8 cellular contexts compared by ENCODE assay signal in the genomic region with DNA sequence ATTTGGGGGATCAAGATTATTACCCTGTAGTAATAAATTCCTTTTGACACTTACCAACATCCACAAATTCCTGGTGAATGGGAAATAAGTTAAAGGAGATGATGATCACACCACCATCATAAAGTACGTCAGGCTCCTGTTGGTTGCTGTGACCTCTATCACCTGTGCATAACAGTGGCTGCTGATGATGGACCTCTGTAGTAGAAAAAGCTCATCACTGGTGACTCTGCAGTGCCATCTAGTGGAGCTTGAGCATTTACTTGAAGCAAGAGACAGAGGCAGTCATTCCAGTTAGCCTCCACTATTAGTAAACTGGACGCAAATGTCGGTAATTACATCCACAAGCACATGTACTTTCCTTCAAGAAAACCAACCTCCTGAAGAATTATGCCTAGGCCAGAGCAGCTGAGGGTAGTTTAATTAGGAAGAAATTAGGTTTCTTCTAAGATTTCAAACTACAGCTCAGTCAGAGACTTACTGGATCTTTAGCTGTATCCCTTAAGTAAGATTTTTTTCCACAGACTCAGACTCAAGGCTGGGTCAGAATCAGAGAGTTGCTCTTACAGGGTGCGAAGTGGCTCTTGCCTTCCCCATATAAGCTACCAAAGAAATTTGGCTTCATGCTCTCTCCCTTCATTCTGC. TPM values are rescaled to one million over a fixed set of nuclear protein-coding genes. Genes with fewer than 3 reads are reported as not detected.
DNase-seq lines count a peak whose midpoint lies in the region; ATAC-seq and TF ChIP-seq lines count a peak whose summit lies in the region.

No MANE protein-coding gene starts in this region.

- POLR2A ChIA-PET in AG04450 (lab: Yijun Ruan, JAX): interaction anchor here (0.6 to 1.2 kb wide), 3 partner anchors 207 to 440 kb away, joined by 3 to 6 read pairs (median 3); a partner anchor contains a TSS

- WGBS in lung, 2 donors: 36 to 43% methylated on average over 4 of the region's 4 CpGs

- H3K9me3 ChIP-seq in AG04450 (ENCODE audit: control insufficient read depth, insufficient read depth, low read length): no peaks in the 10 kb centered on the region
- no peaks in the 10 kb centered on the region for H3K9me3 ChIP-seq in lung (ENCODE audit: control insufficient read depth in 2 of 2, insufficient read depth in 1 of 2, low read length in 1 of 2)

- H3K27ac ChIP-seq in AG04450 (ENCODE audit: low read depth, low read length) (no peak overlapping the region), lung (ENCODE audit: low read depth in 1 of 2, low read length in 1 of 2) (no peak overlapping the region)

- CTCF ChIA-PET in AG04450 (lab: Charles Lee): interaction anchor here (0.5 to 2.8 kb wide), 49 partner anchors 9 to 736 kb away, joined by 3 to 68 read pairs (median 4); no protein-coding TSS in a partner anchor

- H3K4me1 ChIP-seq in lung (ENCODE audit: control insufficient read depth in 2 of 2, insufficient read depth in 2 of 2, low read length in 2 of 2): peaks cover 0 to 2% of the 10 kb centered on the region in 2 donors

- H3K4me3 ChIP-seq in AG04450 (ENCODE audit: low read depth, low read length) (no peak overlapping the region), lung (no peak overlapping the region)

- H3K36me3 ChIP-seq in lung (ENCODE audit: control insufficient read depth in 2 of 2, insufficient read depth in 2 of 2, low read length in 2 of 2): peaks cover 0 to 14% of the 10 kb centered on the region in 2 donors

- DNase-seq in AG04450 (ENCODE audit: low read depth, low spot score) (peak; percentile 84), NCI-H446 (lab: John Stamatoyannopoulos, UW) (peak; percentile 79 to 83), dermis blood vessel endothelial cell (peak; percentile 95), lung (ENCODE audit: low spot score) (peak; percentile 67)
- peak; percentile 41 to 42 for DNase-seq in stimulated activated CD8-positive, alpha-beta memory T cell treated with anti-CD3 and anti-CD28 coated beads, Interleukin-15, amount 100 ng/mL, for 48 hours (ENCODE audit: low read depth in 2 of 2)

- peak; percentile 77 for ATAC-seq in GM18511 (IDR thresholded peaks at IDR 0.05; ENCODE audit: unreplicated experiment)
- ATAC-seq in HG03378 (IDR thresholded peaks at IDR 0.05; ENCODE audit: unreplicated experiment): peak; percentile 78
- peak; percentile 84 to 93 for ATAC-seq in activated CD4-positive, CD25-positive, alpha-beta regulatory T cell treated with anti-CD3 and anti-CD28 coated beads, Interleukin-2, amount 50 U/mL, for 24 hours
- peak; percentile 53 for ATAC-seq in lung (ENCODE audit: insufficient read depth, low FRiP score)

- TF ChIP-seq CTCF in AG04450 (IDR thresholded peaks at IDR 0.05; ENCODE audit: low read depth, low read length): peak; percentile 91
- TF ChIP-seq CTCF in lung (IDR thresholded peaks at IDR 0.05; ENCODE audit: control extremely low read depth, extremely low read depth): peak; percentile 53

- H3K27me3 ChIP-seq in AG04450 (ENCODE audit: control insufficient read depth, insufficient read depth, low read length): no peaks in the 10 kb centered on the region
- no peaks in the 10 kb centered on the region for H3K27me3 ChIP-seq in lung (ENCODE audit: control insufficient read depth, insufficient read depth)

RNA-seq across cellular contexts. Expression of a gene that starts 39.3 kb away (rescaled TPM):
- polyA plus RNA-seq in AG04450 (2011; rRNA removed) (4.9 and 5.3 TPM in 2 replicates), lung (10 to 100 TPM; 41.2 to 49.2 TPM)
- polyA minus RNA-seq in AG04450 (2011; rRNA and poly(A)+ RNA removed): 7.1 and 10.7 TPM in 2 replicates
- total RNA-seq in dermis blood vessel endothelial cell (33.4 and 35.9 TPM in 2 replicates), lung (10 to 100 TPM; 42.4 to 97.9 TPM)

Comparison
In these comparisons a context has a peak if more than half of its experiments do, and no peak if none do; other contexts are left out.
1. DNase-seq: peak in every context shown above with its lines; median percentile 95 in dermis blood vessel endothelial cell; 84 in AG04450; 81 in NCI-H446; 67 in lung; 42 in stimulated activated CD8-positive, alpha-beta memory T cell treated with anti-CD3 and anti-CD28 coated beads, Interleukin-15, amount 100 ng/mL, for 48 hours.